1 cellular context compared by ENCODE assay signal in the genomic region with DNA sequence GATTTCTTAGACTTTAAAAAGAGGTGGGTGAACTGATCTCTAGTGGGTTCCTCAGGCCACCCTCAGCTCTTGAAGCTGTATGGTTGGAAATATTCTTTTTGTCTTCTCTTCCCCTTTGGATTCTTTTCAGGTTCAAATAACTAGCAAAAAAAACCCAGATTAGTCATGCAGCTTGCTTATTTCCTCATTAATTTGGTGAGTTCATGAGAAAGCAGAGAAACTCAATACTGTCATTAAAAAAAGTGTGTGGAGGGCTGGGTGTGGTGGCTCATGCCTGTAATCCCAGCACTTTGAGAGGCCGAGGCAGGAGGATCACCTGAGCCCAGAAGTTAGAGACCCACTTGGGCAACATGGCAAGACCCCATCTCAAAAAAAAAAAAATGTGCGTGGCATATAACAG.
TF ChIP-seq lines count a peak whose summit lies in the region.

No MANE protein-coding gene starts in this region.

TF ChIP-seq in GM23338, 12 proteins besides CTCF, POLR2A, EP300 and RAD21:
- TF ChIP-seq, protein P1, sequence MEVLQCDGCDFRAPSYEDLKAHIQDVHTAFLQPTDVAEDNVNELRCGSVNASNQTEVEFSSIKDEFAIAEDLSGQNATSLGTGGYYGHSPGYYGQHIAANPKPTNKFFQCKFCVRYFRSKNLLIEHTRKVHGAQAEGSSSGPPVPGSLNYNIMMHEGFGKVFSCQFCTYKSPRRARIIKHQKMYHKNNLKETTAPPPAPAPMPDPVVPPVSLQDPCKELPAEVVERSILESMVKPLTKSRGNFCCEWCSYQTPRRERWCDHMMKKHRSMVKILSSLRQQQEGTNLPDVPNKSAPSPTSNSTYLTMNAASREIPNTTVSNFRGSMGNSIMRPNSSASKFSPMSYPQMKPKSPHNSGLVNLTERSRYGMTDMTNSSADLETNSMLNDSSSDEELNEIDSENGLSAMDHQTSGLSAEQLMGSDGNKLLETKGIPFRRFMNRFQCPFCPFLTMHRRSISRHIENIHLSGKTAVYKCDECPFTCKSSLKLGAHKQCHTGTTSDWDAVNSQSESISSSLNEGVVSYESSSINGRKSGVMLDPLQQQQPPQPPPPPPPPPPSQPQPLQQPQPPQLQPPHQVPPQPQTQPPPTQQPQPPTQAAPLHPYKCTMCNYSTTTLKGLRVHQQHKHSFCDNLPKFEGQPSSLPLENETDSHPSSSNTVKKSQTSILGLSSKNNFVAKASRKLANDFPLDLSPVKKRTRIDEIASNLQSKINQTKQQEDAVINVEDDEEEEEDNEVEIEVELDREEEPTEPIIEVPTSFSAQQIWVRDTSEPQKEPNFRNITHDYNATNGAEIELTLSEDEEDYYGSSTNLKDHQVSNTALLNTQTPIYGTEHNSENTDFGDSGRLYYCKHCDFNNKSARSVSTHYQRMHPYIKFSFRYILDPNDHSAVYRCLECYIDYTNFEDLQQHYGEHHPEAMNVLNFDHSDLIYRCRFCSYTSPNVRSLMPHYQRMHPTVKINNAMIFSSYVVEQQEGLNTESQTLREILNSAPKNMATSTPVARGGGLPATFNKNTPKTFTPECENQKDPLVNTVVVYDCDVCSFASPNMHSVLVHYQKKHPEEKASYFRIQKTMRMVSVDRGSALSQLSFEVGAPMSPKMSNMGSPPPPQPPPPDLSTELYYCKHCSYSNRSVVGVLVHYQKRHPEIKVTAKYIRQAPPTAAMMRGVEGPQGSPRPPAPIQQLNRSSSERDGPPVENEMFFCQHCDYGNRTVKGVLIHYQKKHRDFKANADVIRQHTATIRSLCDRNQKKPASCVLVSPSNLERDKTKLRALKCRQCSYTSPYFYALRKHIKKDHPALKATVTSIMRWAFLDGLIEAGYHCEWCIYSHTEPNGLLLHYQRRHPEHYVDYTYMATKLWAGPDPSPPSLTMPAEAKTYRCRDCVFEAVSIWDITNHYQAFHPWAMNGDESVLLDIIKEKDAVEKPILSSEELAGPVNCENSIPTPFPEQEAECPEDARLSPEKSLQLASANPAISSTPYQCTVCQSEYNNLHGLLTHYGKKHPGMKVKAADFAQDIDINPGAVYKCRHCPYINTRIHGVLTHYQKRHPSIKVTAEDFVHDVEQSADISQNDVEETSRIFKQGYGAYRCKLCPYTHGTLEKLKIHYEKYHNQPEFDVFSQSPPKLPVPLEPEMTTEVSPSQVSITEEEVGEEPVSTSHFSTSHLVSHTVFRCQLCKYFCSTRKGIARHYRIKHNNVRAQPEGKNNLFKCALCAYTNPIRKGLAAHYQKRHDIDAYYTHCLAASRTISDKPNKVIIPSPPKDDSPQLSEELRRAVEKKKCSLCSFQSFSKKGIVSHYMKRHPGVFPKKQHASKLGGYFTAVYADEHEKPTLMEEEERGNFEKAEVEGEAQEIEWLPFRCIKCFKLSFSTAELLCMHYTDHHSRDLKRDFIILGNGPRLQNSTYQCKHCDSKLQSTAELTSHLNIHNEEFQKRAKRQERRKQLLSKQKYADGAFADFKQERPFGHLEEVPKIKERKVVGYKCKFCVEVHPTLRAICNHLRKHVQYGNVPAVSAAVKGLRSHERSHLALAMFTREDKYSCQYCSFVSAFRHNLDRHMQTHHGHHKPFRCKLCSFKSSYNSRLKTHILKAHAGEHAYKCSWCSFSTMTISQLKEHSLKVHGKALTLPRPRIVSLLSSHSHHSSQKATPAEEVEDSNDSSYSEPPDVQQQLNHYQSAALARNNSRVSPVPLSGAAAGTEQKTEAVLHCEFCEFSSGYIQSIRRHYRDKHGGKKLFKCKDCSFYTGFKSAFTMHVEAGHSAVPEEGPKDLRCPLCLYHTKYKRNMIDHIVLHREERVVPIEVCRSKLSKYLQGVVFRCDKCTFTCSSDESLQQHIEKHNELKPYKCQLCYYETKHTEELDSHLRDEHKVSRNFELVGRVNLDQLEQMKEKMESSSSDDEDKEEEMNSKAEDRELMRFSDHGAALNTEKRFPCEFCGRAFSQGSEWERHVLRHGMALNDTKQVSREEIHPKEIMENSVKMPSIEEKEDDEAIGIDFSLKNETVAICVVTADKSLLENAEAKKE (CRISPR knock-in tag; IDR thresholded peaks at IDR 0.05) = no peak
- no peak for TF ChIP-seq ZNF114 (CRISPR knock-in tag; IDR thresholded peaks at IDR 0.05)
- TF ChIP-seq ZNF331 (CRISPR knock-in tag; IDR thresholded peaks at IDR 0.05; ENCODE audit: low read depth) = no peak
- TF ChIP-seq CREB1 (CRISPR knock-in tag; IDR thresholded peaks at IDR 0.05; ENCODE audit: low read depth) = no peak
- TF ChIP-seq EZH2 (IDR thresholded peaks at IDR 0.05; ENCODE audit: low read depth, unreplicated experiment) = no peak
- no peak for TF ChIP-seq EZH2phosphoT487 (IDR thresholded peaks at IDR 0.05; ENCODE audit: unreplicated experiment)
- TF ChIP-seq, protein P2, sequence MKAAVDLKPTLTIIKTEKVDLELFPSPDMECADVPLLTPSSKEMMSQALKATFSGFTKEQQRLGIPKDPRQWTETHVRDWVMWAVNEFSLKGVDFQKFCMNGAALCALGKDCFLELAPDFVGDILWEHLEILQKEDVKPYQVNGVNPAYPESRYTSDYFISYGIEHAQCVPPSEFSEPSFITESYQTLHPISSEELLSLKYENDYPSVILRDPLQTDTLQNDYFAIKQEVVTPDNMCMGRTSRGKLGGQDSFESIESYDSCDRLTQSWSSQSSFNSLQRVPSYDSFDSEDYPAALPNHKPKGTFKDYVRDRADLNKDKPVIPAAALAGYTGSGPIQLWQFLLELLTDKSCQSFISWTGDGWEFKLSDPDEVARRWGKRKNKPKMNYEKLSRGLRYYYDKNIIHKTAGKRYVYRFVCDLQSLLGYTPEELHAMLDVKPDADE (IDR thresholded peaks at IDR 0.05) = no peak
- TF ChIP-seq POLR2AphosphoS5 (IDR thresholded peaks at IDR 0.05; ENCODE audit: low read depth) = no peak
- TF ChIP-seq NANOG (IDR thresholded peaks at IDR 0.05; ENCODE audit: borderline replicate concordance) = no peak
- no peak for TF ChIP-seq STAT1 (IDR thresholded peaks at IDR 0.05; ENCODE audit: unreplicated experiment)
- TF ChIP-seq, protein P3, sequence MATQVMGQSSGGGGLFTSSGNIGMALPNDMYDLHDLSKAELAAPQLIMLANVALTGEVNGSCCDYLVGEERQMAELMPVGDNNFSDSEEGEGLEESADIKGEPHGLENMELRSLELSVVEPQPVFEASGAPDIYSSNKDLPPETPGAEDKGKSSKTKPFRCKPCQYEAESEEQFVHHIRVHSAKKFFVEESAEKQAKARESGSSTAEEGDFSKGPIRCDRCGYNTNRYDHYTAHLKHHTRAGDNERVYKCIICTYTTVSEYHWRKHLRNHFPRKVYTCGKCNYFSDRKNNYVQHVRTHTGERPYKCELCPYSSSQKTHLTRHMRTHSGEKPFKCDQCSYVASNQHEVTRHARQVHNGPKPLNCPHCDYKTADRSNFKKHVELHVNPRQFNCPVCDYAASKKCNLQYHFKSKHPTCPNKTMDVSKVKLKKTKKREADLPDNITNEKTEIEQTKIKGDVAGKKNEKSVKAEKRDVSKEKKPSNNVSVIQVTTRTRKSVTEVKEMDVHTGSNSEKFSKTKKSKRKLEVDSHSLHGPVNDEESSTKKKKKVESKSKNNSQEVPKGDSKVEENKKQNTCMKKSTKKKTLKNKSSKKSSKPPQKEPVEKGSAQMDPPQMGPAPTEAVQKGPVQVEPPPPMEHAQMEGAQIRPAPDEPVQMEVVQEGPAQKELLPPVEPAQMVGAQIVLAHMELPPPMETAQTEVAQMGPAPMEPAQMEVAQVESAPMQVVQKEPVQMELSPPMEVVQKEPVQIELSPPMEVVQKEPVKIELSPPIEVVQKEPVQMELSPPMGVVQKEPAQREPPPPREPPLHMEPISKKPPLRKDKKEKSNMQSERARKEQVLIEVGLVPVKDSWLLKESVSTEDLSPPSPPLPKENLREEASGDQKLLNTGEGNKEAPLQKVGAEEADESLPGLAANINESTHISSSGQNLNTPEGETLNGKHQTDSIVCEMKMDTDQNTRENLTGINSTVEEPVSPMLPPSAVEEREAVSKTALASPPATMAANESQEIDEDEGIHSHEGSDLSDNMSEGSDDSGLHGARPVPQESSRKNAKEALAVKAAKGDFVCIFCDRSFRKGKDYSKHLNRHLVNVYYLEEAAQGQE (IDR thresholded peaks at IDR 0.05; ENCODE audit: unreplicated experiment) = no peak
- TF ChIP-seq JUNB (IDR thresholded peaks at IDR 0.05; ENCODE audit: unreplicated experiment) = no peak
